In genomic region chr6:169852504-169853195, GRCh38 we compare ENCODE assay signal across 14 cellular contexts.
A peak's percentile ranks its signal among the peaks of the same experiment; 100 is the strongest.
DNase-seq lines count a peak whose midpoint lies in the region; ATAC-seq and TF ChIP-seq lines count a peak whose summit lies in the region.
"Had no signal": no experiment of that assay in that cellular context is flagged by ENCODE, and none has a peak within 500 bp of the region (broad histone marks: within the 10 kb centered on the region; RNA-seq: fewer than 3 reads in every experiment).

No MANE protein-coding gene starts in this region.

- 72 to 76% methylated on average over 5 of the region's 5 CpGs for WGBS in testis, 2 donors

- TF ChIP-seq CTCF in lower lobe of right lung (IDR thresholded peaks at IDR 0.05): no peak
- TF ChIP-seq CTCF in testis (IDR thresholded peaks at IDR 0.05): no peak

- H3K27ac ChIP-seq in lower lobe of right lung: peak overlapping the region; percentile 89
- H3K27ac ChIP-seq in testis: no peak overlapping the region

- H3K36me3 ChIP-seq in lower lobe of right lung (no peaks in the 10 kb centered on the region), testis (ENCODE audit: low read depth, missing control alignments) (no peaks in the 10 kb centered on the region)

- H3K4me3 ChIP-seq in lower lobe of right lung: no peak overlapping the region
- no peak overlapping the region for H3K4me3 ChIP-seq in testis

- H3K9me3 ChIP-seq in lower lobe of right lung (peaks cover 5% of the 10 kb centered on the region), testis (no peaks in the 10 kb centered on the region)

- H3K4me1 ChIP-seq in lower lobe of right lung: peaks cover 20% of the 10 kb centered on the region
- no peaks in the 10 kb centered on the region for H3K4me1 ChIP-seq in testis

- peak; percentile 54 for DNase-seq in M059J (ENCODE audit: low read depth)
- DNase-seq in ecto neural progenitor cell (ENCODE audit: low spot score): peak; percentile 52
- no peak for DNase-seq in lower lobe of right lung
- DNase-seq in testis: peak; percentile 7
- no peak for DNase-seq in iPS-NIHi11 (ENCODE audit: low spot score)
- DNase-seq in NCI-H187 (lab: John Stamatoyannopoulos, UW): no peak
- no peak for DNase-seq in HuH-7.5 (ENCODE audit: low spot score)
- DNase-seq: activated naive CD4-positive, alpha-beta T cell treated with anti-CD3 and anti-CD28 coated beads, Interleukin-2, amount 50 U/mL, for 16 hours; DMS53; left colon; NCI-H2029; NCI-H82; SIG-M5 had no signal

- TF ChIP-seq POLR2A in testis (IDR thresholded peaks at IDR 0.05): no peak

- ATAC-seq in lower lobe of right lung (peak in 1 of 2 donors; percentile 19), GM21360 (IDR thresholded peaks at IDR 0.05; ENCODE audit: unreplicated experiment) (no peak)
- ATAC-seq: left colon had no signal

- H3K27me3 ChIP-seq in lower lobe of right lung (ENCODE audit: low read depth) (no peaks in the 10 kb centered on the region), testis (no peaks in the 10 kb centered on the region)

- intact Hi-C loops in lower lobe of right lung (cut with DNase I) (no loop called here), testis (cut with DNase I; ENCODE audit: low total_unique reads) (no loop called here)

Comparison
In these comparisons a context has a peak if more than half of its experiments do, and no peak if none do; other contexts are left out.
1. DNase-seq: peak in M059J (single experiment), ecto neural progenitor cell (single experiment) and testis (single experiment); none in lower lobe of right lung (single experiment), iPS-NIHi11 (single experiment), NCI-H187 (0 of 2) and HuH-7.5 (single experiment).